ENCODE assay signal across 8 cellular contexts in the genomic region with DNA sequence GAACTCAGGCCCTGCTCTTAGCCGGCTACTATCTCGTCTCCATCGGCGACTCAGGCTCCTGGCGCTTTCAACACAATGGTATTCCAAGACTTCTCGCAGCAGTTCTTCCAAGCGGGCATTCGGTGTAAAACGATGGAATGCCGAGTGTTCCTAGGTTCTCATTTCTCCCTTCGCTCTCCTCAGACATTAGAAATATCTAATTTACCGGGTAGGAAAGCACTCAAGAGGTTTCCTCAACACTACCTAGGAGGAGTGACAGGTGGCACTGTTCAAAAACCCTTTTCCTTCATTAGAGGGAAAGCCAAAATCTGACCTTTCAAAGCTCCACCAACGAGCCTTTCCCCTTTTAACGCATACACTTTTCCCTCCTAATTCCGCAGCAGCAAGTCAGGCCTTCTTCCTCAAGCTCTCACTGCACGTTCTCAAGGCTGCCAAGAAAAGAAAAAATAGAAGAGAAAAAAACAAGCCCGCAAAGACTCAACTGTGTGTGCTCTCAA. TPM values are rescaled to one million over a fixed set of nuclear protein-coding genes. Genes with fewer than 3 reads are reported as not detected.
DNase-seq lines count a peak whose midpoint lies in the region; ATAC-seq, FAIRE-seq and TF ChIP-seq lines count a peak whose summit lies in the region.

No MANE protein-coding gene starts in this region.

- peak; percentile 39 for TF ChIP-seq CTCF in HEK293 (tag by site-specific recombination; IDR thresholded peaks at IDR 0.05)

- POLR2A ChIA-PET in HEK293 (lab: Yijun Ruan, JAX), result interaction anchor here (0.6 to 2.9 kb wide), 15 partner anchors 8 to 487 kb away, joined by 3 to 22 read pairs (median 5); partner anchors contain the start of genes POFUT2, PTTG1IP and SUMO3

- ATAC-seq in activated CD4-positive, CD25-positive, alpha-beta regulatory T cell treated with anti-CD3 and anti-CD28 coated beads, Interleukin-2, amount 50 U/mL, for 24 hours, result peak; percentile 51 to 62
- no peak for ATAC-seq in HG02870 (IDR thresholded peaks at IDR 0.05; ENCODE audit: unreplicated experiment)

- no peak for FAIRE-seq in RCC 7860 (lab: Jason Lieb, UNC)

- peaks cover 4% of the 10 kb centered on the region; the same call in 1 of the 2 replicates for H3K4me1 ChIP-seq in HEK293 (ENCODE audit: control insufficient read depth, insufficient read depth, low read length)
- H3K4me1 ChIP-seq in mononuclear cell (ENCODE audit: insufficient read depth, low read length), result peaks cover 30% of the 10 kb centered on the region

- no peaks in the 10 kb centered on the region for H3K9me3 ChIP-seq in HEK293 (ENCODE audit: control insufficient read depth, insufficient read depth, low read depth, low read length)
- no peaks in the 10 kb centered on the region for H3K9me3 ChIP-seq in mononuclear cell (ENCODE audit: low read depth, low read length)

- H3K4me3 ChIP-seq in HEK293 (ENCODE audit: low read depth, low read length) (peak overlapping the region; percentile 82), mononuclear cell (ENCODE audit: low read length) (peak overlapping the region; percentile 70)

- CTCF ChIA-PET in HEK293 (lab: Yijun Ruan, JAX), result interaction anchor here (0.5 to 2.7 kb wide), 18 partner anchors 9 to 362 kb away, joined by 3 to 21 read pairs (median 4); no protein-coding TSS in a partner anchor

- peaks cover 15 to 56% of the 10 kb centered on the region in 2 experiments for H3K36me3 ChIP-seq in HEK293 (ENCODE audit: control insufficient read depth in 2 of 2, insufficient read depth in 1 of 2, low read length in 2 of 2)

- H3K27me3 ChIP-seq in mononuclear cell (ENCODE audit: insufficient read depth, low read length), result no peaks in the 10 kb centered on the region

- peak overlapping the region; percentile 69; the same call in 1 of the 2 replicates for H3K27ac ChIP-seq in HEK293 (ENCODE audit: extremely low read depth, low read depth, low read length)

- DNase-seq in activated CD4-positive, CD25-positive, alpha-beta regulatory T cell (lab: John Stamatoyannopoulos, UW), result no peak
- DNase-seq in RCC 7860 (ENCODE audit: low spot score) (peak; percentile 27), dermis blood vessel endothelial cell (peak; percentile 51), HPDE6-E6E7 (ENCODE audit: extremely low spot score) (no peak)

TF ChIP-seq in HEK293, 187 proteins besides CTCF, POLR2A, EP300 and RAD21:
- no peak for TF ChIP-seq ZNF677 (tag by site-specific recombination; IDR thresholded peaks at IDR 0.05)
- TF ChIP-seq, protein P1, sequence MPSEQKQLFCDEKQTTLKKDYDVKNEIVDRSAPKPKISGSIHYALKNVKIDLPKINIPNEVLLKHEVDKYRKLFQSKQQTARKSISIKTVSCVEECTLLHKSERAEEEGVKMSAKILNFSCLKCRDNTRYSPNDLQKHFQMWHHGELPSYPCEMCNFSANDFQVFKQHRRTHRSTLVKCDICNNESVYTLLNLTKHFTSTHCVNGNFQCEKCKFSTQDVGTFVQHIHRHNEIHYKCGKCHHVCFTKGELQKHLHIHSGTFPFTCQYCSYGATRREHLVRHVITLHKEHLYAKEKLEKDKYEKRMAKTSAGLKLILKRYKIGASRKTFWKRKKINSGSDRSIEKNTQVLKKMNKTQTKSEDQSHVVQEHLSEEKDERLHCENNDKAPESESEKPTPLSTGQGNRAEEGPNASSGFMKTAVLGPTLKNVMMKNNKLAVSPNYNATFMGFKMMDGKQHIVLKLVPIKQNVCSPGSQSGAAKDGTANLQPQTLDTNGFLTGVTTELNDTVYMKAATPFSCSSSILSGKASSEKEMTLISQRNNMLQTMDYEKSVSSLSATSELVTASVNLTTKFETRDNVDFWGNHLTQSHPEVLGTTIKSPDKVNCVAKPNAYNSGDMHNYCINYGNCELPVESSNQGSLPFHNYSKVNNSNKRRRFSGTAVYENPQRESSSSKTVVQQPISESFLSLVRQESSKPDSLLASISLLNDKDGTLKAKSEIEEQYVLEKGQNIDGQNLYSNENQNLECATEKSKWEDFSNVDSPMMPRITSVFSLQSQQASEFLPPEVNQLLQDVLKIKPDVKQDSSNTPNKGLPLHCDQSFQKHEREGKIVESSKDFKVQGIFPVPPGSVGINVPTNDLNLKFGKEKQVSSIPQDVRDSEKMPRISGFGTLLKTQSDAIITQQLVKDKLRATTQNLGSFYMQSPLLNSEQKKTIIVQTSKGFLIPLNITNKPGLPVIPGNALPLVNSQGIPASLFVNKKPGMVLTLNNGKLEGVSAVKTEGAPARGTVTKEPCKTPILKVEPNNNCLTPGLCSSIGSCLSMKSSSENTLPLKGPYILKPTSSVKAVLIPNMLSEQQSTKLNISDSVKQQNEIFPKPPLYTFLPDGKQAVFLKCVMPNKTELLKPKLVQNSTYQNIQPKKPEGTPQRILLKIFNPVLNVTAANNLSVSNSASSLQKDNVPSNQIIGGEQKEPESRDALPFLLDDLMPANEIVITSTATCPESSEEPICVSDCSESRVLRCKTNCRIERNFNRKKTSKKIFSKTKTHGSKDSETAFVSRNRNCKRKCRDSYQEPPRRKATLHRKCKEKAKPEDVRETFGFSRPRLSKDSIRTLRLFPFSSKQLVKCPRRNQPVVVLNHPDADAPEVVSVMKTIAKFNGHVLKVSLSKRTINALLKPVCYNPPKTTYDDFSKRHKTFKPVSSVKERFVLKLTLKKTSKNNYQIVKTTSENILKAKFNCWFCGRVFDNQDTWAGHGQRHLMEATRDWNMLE (tag by site-specific recombination; conservative IDR thresholded peaks at IDR 0.05; ENCODE audit: low read depth), result no peak
- TF ChIP-seq ZNF768 (tag by site-specific recombination; IDR thresholded peaks at IDR 0.05), result no peak
- TF ChIP-seq, protein P2, sequence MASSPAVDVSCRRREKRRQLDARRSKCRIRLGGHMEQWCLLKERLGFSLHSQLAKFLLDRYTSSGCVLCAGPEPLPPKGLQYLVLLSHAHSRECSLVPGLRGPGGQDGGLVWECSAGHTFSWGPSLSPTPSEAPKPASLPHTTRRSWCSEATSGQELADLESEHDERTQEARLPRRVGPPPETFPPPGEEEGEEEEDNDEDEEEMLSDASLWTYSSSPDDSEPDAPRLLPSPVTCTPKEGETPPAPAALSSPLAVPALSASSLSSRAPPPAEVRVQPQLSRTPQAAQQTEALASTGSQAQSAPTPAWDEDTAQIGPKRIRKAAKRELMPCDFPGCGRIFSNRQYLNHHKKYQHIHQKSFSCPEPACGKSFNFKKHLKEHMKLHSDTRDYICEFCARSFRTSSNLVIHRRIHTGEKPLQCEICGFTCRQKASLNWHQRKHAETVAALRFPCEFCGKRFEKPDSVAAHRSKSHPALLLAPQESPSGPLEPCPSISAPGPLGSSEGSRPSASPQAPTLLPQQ (tag by site-specific recombination; IDR thresholded peaks at IDR 0.05), result 0 out of 2 replicates have a peak, but pooled peaks have one; percentile 64
- TF ChIP-seq PRDM1 (tag by site-specific recombination; IDR thresholded peaks at IDR 0.05), result peak; percentile 90
- no peak for TF ChIP-seq ZFHX2 (tag by site-specific recombination; conservative IDR thresholded peaks at IDR 0.05)
- TF ChIP-seq ZBTB17 (tag by site-specific recombination; IDR thresholded peaks at IDR 0.05), result peak; percentile 88
- TF ChIP-seq ZNF645 (tag by site-specific recombination; IDR thresholded peaks at IDR 0.05), result no peak
- no peak for TF ChIP-seq ZNF19 (tag by site-specific recombination; IDR thresholded peaks at IDR 0.05; ENCODE audit: low read depth)
- no peak for TF ChIP-seq ZNF354C (tag by site-specific recombination; IDR thresholded peaks at IDR 0.05; ENCODE audit: borderline replicate concordance, low read depth)
- TF ChIP-seq ZBTB7A (tag by site-specific recombination; IDR thresholded peaks at IDR 0.05; ENCODE audit: low read depth), result no peak

RNA-seq across cellular contexts. Expression of gene UBE2G2, which starts 0.6 kb away (rescaled TPM):
- total RNA-seq in dermis blood vessel endothelial cell (74.1 and 85.3 TPM in 2 replicates), mononuclear cell (90.0 TPM)

RNA-seq across cellular contexts. Expression of gene SUMO3, which starts 16.8 kb away (rescaled TPM):
- total RNA-seq in dermis blood vessel endothelial cell, result 75.2 and 107 TPM in 2 replicates
- 86.3 TPM for total RNA-seq in mononuclear cell

Comparison
In these comparisons a context has a peak if more than half of its experiments do, and no peak if none do; other contexts are left out.
1. DNase-seq: peak in RCC 7860 (single experiment) and dermis blood vessel endothelial cell (single experiment); none in activated CD4-positive, CD25-positive, alpha-beta regulatory T cell (0 of 4) and HPDE6-E6E7 (single experiment).